In the genomic region with DNA sequence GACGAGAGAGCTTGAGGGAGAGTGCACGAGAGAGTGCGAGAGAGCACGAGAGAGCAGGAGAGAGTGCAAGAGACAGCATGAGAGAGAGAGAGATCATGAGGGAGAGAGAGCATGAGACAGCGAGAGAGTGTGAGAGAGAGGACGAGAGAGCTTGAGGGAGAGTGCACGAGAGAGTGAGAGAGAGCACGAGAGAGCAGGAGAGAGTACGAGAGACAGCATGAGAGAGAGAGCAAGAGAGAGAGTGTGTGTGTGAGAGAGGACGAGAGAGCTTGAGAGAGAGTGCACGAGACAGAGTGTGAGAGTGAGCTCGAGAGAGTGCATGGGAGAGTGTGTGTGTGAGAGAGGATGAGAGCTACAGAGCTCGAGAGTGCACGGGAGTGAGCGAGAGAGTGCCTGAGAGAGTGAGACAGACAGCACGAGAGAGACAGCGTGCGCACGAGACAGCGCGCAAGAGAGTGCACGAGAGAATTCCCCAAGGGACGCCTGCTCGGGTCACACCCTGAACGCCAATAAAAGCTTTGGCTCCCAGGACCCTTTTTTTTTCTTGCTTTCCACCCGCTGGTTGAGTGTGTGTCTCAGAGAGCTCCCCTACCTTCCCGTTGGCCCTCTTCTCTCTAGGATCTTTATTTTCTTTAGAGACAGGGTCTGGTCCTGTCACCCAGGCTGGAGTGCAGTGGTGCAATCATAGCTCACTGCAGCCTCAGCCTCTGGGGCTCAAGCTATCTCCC, we compare ENCODE assay signal across 1 cellular context.
A peak's percentile ranks its signal among the peaks of the same experiment; 100 is the strongest.
TF ChIP-seq lines count a peak whose summit lies in the region.

No MANE protein-coding gene starts in this region.

TF ChIP-seq in K562, 482 proteins besides CTCF, POLR2A, EP300 and RAD21 (continued from another document and continues in another):
- TF ChIP-seq, protein P1, sequence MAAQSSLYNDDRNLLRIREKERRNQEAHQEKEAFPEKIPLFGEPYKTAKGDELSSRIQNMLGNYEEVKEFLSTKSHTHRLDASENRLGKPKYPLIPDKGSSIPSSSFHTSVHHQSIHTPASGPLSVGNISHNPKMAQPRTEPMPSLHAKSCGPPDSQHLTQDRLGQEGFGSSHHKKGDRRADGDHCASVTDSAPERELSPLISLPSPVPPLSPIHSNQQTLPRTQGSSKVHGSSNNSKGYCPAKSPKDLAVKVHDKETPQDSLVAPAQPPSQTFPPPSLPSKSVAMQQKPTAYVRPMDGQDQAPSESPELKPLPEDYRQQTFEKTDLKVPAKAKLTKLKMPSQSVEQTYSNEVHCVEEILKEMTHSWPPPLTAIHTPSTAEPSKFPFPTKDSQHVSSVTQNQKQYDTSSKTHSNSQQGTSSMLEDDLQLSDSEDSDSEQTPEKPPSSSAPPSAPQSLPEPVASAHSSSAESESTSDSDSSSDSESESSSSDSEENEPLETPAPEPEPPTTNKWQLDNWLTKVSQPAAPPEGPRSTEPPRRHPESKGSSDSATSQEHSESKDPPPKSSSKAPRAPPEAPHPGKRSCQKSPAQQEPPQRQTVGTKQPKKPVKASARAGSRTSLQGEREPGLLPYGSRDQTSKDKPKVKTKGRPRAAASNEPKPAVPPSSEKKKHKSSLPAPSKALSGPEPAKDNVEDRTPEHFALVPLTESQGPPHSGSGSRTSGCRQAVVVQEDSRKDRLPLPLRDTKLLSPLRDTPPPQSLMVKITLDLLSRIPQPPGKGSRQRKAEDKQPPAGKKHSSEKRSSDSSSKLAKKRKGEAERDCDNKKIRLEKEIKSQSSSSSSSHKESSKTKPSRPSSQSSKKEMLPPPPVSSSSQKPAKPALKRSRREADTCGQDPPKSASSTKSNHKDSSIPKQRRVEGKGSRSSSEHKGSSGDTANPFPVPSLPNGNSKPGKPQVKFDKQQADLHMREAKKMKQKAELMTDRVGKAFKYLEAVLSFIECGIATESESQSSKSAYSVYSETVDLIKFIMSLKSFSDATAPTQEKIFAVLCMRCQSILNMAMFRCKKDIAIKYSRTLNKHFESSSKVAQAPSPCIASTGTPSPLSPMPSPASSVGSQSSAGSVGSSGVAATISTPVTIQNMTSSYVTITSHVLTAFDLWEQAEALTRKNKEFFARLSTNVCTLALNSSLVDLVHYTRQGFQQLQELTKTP (IDR thresholded peaks at IDR 0.05; ENCODE audit: low read depth in 1 of 2, partially characterized antibody in 2 of 2), result no peak
- TF ChIP-seq MTA1 (IDR thresholded peaks at IDR 0.05; ENCODE audit: borderline replicate concordance) (peak; percentile 61), IRF2 (CRISPR knock-in tag; IDR thresholded peaks at IDR 0.05) (no peak), ZNF146 (CRISPR knock-in tag; IDR thresholded peaks at IDR 0.05; ENCODE audit: unreplicated experiment) (no peak), CCAR2 (IDR thresholded peaks at IDR 0.05; ENCODE audit: low read depth, low read length) (no peak), ESRRB (CRISPR knock-in tag; IDR thresholded peaks at IDR 0.05; ENCODE audit: borderline replicate concordance) (no peak), E2F3 (CRISPR knock-in tag; IDR thresholded peaks at IDR 0.05) (no peak), ELF4 (CRISPR knock-in tag; IDR thresholded peaks at IDR 0.05) (no peak), FOXM1 (IDR thresholded peaks at IDR 0.05; ENCODE audit: low read depth) (no peak), FOXM1 (CRISPR knock-in tag; IDR thresholded peaks at IDR 0.05; ENCODE audit: low read depth) (no peak), DIDO1 (tag; IDR thresholded peaks at IDR 0.05; ENCODE audit: low read depth) (no peak), ZNF174 (CRISPR knock-in tag; IDR thresholded peaks at IDR 0.05) (no peak), ZNF507 (tag; conservative IDR thresholded peaks at IDR 0.05) (no peak), THRAP3 (IDR thresholded peaks at IDR 0.05; ENCODE audit: borderline replicate concordance) (no peak), NFIC (IDR thresholded peaks at IDR 0.05) (no peak), YBX1 (IDR thresholded peaks at IDR 0.05) (0 out of 2 replicates have a peak, but pooled peaks have one; percentile 13), NCOA1 (IDR thresholded peaks at IDR 0.05; ENCODE audit: low read depth) (no peak), MAFF (IDR thresholded peaks at IDR 0.05; ENCODE audit: low read length) (no peak), SIX5 (IDR thresholded peaks at IDR 0.05; ENCODE audit: borderline replicate concordance in 1 of 2, insufficient read depth in 1 of 2, low read depth in 1 of 2, low read length in 2 of 2) (no peak), SMARCE1 (IDR thresholded peaks at IDR 0.05) (no peak), ZNF76 (CRISPR knock-in tag; IDR thresholded peaks at IDR 0.05; ENCODE audit: borderline replicate concordance) (no peak), ZNF384 (IDR thresholded peaks at IDR 0.05; ENCODE audit: low read depth, low read length) (0 out of 2 replicates have a peak, but pooled peaks have one; percentile 18), POLR2AphosphoS5 (IDR thresholded peaks at IDR 0.05; ENCODE audit: control insufficient read depth, insufficient read depth, low read depth, low read length) (no peak), ELF2 (CRISPR knock-in tag; IDR thresholded peaks at IDR 0.05) (no peak), SLC30A9 (CRISPR knock-in tag; IDR thresholded peaks at IDR 0.05) (no peak), ARHGAP35 (IDR thresholded peaks at IDR 0.05; ENCODE audit: partially characterized antibody) (peak; percentile 39), ZKSCAN8 (CRISPR knock-in tag; IDR thresholded peaks at IDR 0.05) (no peak), SMAD4 (CRISPR knock-in tag; conservative IDR thresholded peaks at IDR 0.05) (0 out of 2 replicates have a peak, but pooled peaks have one; percentile 15), DACH1 (IDR thresholded peaks at IDR 0.05; ENCODE audit: partially characterized antibody) (no peak), MEIS2 (IDR thresholded peaks at IDR 0.05; ENCODE audit: partially characterized antibody) (no peak), RB1 (IDR thresholded peaks at IDR 0.05; ENCODE audit: low read depth) (no peak), EP400 (IDR thresholded peaks at IDR 0.05) (no peak), ZNF77 (CRISPR knock-in tag; IDR thresholded peaks at IDR 0.05) (no peak), NFIX (CRISPR knock-in tag; IDR thresholded peaks at IDR 0.05; ENCODE audit: low read depth) (no peak), RCOR1 (IDR thresholded peaks at IDR 0.05; ENCODE audit: borderline replicate concordance in 1 of 2, low read depth in 2 of 2, low read length in 2 of 2) (no peak)
- TF ChIP-seq, protein P2, sequence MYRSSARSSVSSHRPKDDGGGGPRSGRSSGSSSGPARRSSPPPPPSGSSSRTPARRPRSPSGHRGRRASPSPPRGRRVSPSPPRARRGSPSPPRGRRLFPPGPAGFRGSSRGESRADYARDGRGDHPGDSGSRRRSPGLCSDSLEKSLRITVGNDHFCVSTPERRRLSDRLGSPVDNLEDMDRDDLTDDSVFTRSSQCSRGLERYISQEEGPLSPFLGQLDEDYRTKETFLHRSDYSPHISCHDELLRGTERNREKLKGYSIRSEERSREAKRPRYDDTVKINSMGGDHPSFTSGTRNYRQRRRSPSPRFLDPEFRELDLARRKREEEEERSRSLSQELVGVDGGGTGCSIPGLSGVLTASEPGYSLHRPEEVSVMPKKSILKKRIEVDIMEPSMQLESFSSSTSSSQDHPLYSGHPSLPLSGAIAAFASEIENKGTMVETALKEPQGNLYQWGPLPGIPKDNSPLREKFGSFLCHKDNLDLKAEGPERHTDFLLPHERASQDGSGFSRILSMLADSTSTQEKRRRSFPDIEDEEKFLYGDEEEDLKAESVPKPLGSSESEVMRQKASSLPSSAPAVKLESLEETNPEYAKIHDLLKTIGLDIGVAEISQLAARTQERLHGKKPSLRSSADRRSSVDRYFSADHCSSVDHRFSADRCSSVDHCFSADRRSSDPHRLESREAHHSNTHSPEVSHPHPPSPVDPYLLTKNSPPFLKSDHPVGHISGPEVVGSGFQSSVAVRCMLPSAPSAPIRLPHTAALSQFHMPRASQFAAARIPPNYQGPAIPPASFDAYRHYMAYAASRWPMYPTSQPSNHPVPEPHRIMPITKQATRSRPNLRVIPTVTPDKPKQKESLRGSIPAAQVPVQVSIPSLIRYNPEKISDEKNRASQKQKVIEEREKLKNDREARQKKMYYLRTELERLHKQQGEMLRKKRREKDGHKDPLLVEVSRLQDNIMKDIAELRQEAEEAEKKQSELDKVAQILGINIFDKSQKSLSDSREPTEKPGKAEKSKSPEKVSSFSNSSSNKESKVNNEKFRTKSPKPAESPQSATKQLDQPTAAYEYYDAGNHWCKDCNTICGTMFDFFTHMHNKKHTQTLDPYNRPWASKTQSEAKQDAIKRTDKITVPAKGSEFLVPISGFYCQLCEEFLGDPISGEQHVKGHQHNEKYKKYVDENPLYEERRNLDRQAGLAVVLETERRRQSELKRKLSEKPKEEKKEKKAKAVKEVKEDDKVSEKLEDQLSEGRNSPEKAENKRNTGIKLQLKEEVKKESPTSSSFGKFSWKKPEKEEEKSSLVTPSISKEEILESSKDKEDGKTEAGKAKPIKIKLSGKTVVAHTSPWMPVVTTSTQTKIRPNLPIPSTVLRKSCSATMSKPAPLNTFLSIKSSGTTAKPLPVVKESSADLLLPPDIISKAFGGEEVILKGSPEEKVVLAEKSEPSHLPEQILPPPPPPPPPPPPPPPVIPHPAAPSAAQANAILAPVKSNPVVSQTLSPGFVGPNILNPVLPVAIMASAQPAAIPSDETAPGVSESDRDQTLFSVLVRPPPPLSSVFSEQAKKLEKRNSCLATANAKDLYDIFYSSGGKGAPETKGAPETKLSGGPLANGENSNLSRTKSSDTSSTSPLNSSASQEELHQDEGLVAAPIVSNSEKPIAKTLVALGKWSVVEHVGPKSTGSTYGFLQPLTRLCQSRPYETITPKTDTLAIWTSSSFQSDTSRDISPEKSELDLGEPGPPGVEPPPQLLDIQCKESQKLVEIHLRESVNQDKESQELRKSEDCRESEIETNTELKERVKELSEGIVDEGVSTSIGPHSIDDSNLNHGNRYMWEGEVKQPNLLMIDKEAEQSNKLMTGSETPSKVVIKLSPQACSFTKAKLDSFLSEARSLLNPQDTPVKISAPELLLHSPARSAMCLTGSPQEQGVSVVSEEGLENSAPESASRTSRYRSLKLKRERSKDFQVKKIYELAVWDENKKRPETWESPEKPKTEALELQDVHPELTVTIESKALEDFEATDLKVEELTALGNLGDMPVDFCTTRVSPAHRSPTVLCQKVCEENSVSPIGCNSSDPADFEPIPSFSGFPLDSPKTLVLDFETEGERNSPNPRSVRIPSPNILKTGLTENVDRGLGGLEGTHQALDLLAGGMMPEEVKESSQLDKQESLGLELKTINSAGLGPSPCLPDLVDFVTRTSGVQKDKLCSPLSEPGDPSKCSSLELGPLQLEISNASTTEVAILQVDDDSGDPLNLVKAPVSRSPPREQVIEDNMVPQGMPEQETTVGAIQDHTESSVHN (IDR thresholded peaks at IDR 0.05; ENCODE audit: borderline replicate concordance in 1 of 2, low read depth in 1 of 2), result peak in 1 of 2 experiments; percentile 65; a peak in 2 of 4 replicates
- TF ChIP-seq, protein P3, sequence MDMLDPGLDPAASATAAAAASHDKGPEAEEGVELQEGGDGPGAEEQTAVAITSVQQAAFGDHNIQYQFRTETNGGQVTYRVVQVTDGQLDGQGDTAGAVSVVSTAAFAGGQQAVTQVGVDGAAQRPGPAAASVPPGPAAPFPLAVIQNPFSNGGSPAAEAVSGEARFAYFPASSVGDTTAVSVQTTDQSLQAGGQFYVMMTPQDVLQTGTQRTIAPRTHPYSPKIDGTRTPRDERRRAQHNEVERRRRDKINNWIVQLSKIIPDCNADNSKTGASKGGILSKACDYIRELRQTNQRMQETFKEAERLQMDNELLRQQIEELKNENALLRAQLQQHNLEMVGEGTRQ (CRISPR knock-in tag; IDR thresholded peaks at IDR 0.05), result no peak
- TF ChIP-seq, protein P4, sequence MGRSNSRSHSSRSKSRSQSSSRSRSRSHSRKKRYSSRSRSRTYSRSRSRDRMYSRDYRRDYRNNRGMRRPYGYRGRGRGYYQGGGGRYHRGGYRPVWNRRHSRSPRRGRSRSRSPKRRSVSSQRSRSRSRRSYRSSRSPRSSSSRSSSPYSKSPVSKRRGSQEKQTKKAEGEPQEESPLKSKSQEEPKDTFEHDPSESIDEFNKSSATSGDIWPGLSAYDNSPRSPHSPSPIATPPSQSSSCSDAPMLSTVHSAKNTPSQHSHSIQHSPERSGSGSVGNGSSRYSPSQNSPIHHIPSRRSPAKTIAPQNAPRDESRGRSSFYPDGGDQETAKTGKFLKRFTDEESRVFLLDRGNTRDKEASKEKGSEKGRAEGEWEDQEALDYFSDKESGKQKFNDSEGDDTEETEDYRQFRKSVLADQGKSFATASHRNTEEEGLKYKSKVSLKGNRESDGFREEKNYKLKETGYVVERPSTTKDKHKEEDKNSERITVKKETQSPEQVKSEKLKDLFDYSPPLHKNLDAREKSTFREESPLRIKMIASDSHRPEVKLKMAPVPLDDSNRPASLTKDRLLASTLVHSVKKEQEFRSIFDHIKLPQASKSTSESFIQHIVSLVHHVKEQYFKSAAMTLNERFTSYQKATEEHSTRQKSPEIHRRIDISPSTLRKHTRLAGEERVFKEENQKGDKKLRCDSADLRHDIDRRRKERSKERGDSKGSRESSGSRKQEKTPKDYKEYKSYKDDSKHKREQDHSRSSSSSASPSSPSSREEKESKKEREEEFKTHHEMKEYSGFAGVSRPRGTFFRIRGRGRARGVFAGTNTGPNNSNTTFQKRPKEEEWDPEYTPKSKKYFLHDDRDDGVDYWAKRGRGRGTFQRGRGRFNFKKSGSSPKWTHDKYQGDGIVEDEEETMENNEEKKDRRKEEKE (IDR thresholded peaks at IDR 0.05; ENCODE audit: borderline replicate concordance in 1 of 2, control insufficient read depth in 1 of 2, low read depth in 2 of 2, low read length in 1 of 2), result no peak
- TF ChIP-seq, protein P5, sequence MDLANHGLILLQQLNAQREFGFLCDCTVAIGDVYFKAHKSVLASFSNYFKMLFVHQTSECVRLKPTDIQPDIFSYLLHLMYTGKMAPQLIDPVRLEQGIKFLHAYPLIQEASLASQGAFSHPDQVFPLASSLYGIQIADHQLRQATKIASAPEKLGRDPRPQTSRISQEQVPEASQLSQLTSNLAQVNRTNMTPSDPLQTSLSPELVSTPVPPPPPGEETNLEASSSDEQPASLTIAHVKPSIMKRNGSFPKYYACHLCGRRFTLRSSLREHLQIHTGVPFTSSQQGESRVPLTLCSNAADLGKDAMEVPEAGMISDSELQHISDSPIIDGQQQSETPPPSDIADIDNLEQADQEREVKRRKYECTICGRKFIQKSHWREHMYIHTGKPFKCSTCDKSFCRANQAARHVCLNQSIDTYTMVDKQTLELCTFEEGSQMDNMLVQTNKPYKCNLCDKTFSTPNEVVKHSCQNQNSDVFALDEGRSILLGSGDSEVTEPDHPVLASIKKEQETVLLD (IDR thresholded peaks at IDR 0.05), result peak; percentile 60; the same call in 1 of the 2 replicates
- TF ChIP-seq, protein P6, sequence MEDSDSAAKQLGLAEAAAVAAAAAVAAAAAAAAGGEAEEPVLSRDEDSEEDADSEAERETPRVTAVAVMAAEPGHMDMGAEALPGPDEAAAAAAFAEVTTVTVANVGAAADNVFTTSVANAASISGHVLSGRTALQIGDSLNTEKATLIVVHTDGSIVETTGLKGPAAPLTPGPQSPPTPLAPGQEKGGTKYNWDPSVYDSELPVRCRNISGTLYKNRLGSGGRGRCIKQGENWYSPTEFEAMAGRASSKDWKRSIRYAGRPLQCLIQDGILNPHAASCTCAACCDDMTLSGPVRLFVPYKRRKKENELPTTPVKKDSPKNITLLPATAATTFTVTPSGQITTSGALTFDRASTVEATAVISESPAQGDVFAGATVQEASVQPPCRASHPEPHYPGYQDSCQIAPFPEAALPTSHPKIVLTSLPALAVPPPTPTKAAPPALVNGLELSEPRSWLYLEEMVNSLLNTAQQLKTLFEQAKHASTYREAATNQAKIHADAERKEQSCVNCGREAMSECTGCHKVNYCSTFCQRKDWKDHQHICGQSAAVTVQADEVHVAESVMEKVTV (CRISPR knock-in tag; IDR thresholded peaks at IDR 0.05), result no peak
